14 cellular contexts compared by ENCODE assay signal in genomic region chr1:45864765-45865164, GRCh38.
DNase-seq lines count a peak whose midpoint lies in the region; ATAC-seq and TF ChIP-seq lines count a peak whose summit lies in the region.
"Had no signal": no experiment of that assay in that cellular context is flagged by ENCODE, and none has a peak within 500 bp of the region (broad histone marks: within the 10 kb centered on the region; RNA-seq: fewer than 3 reads in every experiment).

No MANE protein-coding gene starts in this region.

- DNase-seq in brain microvascular endothelial cell (no peak), mesenchymal stem cell (no peak), cerebellum (ENCODE audit: low spot score) (no peak)
- no peak for DNase-seq in activated naive CD4-positive, alpha-beta T cell treated with anti-CD3 and anti-CD28 coated beads, Interleukin-2, amount 50 U/mL, for 72 hours (ENCODE audit: low spot score in 2 of 2)
- DNase-seq: activated CD4-positive, alpha-beta T cell treated with anti-CD3 and anti-CD28 coated beads, Interleukin-2, amount 50 U/mL, for 1 hour; activated naive CD8-positive, alpha-beta T cell treated with anti-CD3 and anti-CD28 coated beads for 36 hours; Calu3; erythroblast; Right ventricle myocardium superior; small intestine had no signal

- H3K18ac ChIP-seq in mesenchymal stem cell (ENCODE audit: low read depth in 1 of 2, low read length in 2 of 2), result no peak overlapping the region

- no peak overlapping the region for H3K27ac Mint-ChIP-seq in activated naive CD4-positive, alpha-beta T cell treated with anti-CD3 and anti-CD28 coated beads, Interleukin-2, amount 50 U/mL, for 72 hours
- H3K27ac Mint-ChIP-seq: activated naive CD8-positive, alpha-beta T cell treated with anti-CD3 and anti-CD28 coated beads for 36 hours had no signal

- H2AK5ac ChIP-seq in mesenchymal stem cell (ENCODE audit: low read length, severe bottlenecking), result no peak overlapping the region

- no peak overlapping the region for H2BK12ac ChIP-seq in mesenchymal stem cell (ENCODE audit: low read length in 2 of 2)

- no peak overlapping the region for H3K27ac ChIP-seq in ACC112 (ENCODE audit: low read depth, low read length)
- no peak overlapping the region for H3K27ac ChIP-seq in HEK293 (ENCODE audit: extremely low read depth, low read depth, low read length)
- no peak overlapping the region for H3K27ac ChIP-seq in brain microvascular endothelial cell
- H3K27ac ChIP-seq in mesenchymal stem cell (ENCODE audit: low read length, poor library complexity, severe bottlenecking), result no peak overlapping the region

- no peak overlapping the region for H3K14ac ChIP-seq in mesenchymal stem cell (ENCODE audit: low read length in 2 of 2)

- peak overlapping the region; percentile 75 for H3K9ac ChIP-seq in mesenchymal stem cell (ENCODE audit: low read length)

- 94% methylated on average over 3 of the region's 4 CpGs for WGBS in mesenchymal stem cell

- H4K8ac ChIP-seq in mesenchymal stem cell (ENCODE audit: low read length), result no peak overlapping the region

- TF ChIP-seq CTCF in HEK293 (tag by site-specific recombination; IDR thresholded peaks at IDR 0.05), result no peak
- no peak for TF ChIP-seq CTCF in brain microvascular endothelial cell (IDR thresholded peaks at IDR 0.05; ENCODE audit: low read depth, low read length, missing control alignments)

- peaks cover 0 to 4% of the 10 kb centered on the region in 2 donors for H3K9me3 Mint-ChIP-seq in activated naive CD4-positive, alpha-beta T cell treated with anti-CD3 and anti-CD28 coated beads, Interleukin-2, amount 50 U/mL, for 72 hours
- H3K9me3 Mint-ChIP-seq: activated naive CD8-positive, alpha-beta T cell treated with anti-CD3 and anti-CD28 coated beads for 36 hours had no signal

- no peak overlapping the region for H3K23ac ChIP-seq in mesenchymal stem cell (ENCODE audit: low read length in 2 of 2)

- no peak overlapping the region for H4K91ac ChIP-seq in mesenchymal stem cell (ENCODE audit: low read length)

- H3K4me2 ChIP-seq in mesenchymal stem cell (ENCODE audit: low read length, poor library complexity, severe bottlenecking), result no peak overlapping the region

- in situ Hi-C loops in brain microvascular endothelial cell (cut with HindIII; ENCODE audit: low pct_ligation_motif_present, low sequenced_read_pairs), result no loop called here

- H3K36me3 Mint-ChIP-seq in activated naive CD4-positive, alpha-beta T cell treated with anti-CD3 and anti-CD28 coated beads, Interleukin-2, amount 50 U/mL, for 72 hours, result peaks cover 0 to 20% of the 10 kb centered on the region in 2 donors

- peaks cover 19% of the 10 kb centered on the region for H3K79me1 ChIP-seq in mesenchymal stem cell (replicated peaks; ENCODE audit: low read length, poor library complexity, severe bottlenecking)

- ATAC-seq in HG02938 (IDR thresholded peaks at IDR 0.05; ENCODE audit: unreplicated experiment) (no peak), GM21381 (IDR thresholded peaks at IDR 0.05; ENCODE audit: unreplicated experiment) (no peak)
- ATAC-seq in activated naive CD4-positive, alpha-beta T cell treated with anti-CD3 and anti-CD28 coated beads, Interleukin-2, amount 50 U/mL, for 72 hours, result no peak

- peaks cover 36% of the 10 kb centered on the region for H3K79me2 ChIP-seq in ACC112 (ENCODE audit: control insufficient read depth, insufficient read depth, low read length, unreplicated experiment)

- no peak overlapping the region for H2BK120ac ChIP-seq in mesenchymal stem cell (ENCODE audit: low read depth, low read length)

- H3K27me3 ChIP-seq in ACC112 (ENCODE audit: insufficient read depth, low read length), result no peaks in the 10 kb centered on the region
- H3K27me3 ChIP-seq in brain microvascular endothelial cell (replicated peaks), result no peaks in the 10 kb centered on the region
- H3K27me3 ChIP-seq in mesenchymal stem cell (ENCODE audit: control insufficient read depth in 1 of 2, insufficient read depth in 1 of 2, low read length in 2 of 2), result no peaks in the 10 kb centered on the region

- no peaks in the 10 kb centered on the region for H3K9me3 ChIP-seq in HEK293 (ENCODE audit: control insufficient read depth, insufficient read depth, low read depth, low read length)
- H3K9me3 ChIP-seq in mesenchymal stem cell (ENCODE audit: control insufficient read depth, low read length), result no peaks in the 10 kb centered on the region

- H3K36me3 ChIP-seq in ACC112 (ENCODE audit: insufficient read depth, low read length) (no peaks in the 10 kb centered on the region), HEK293 (ENCODE audit: control insufficient read depth in 2 of 2, insufficient read depth in 1 of 2, low read length in 2 of 2) (no peaks in the 10 kb centered on the region), brain microvascular endothelial cell (replicated peaks) (no peaks in the 10 kb centered on the region), mesenchymal stem cell (ENCODE audit: control insufficient read depth in 1 of 2, insufficient read depth in 2 of 2, low read depth in 1 of 2, low read length in 2 of 2) (no peaks in the 10 kb centered on the region)

- H2BK15ac ChIP-seq in mesenchymal stem cell (ENCODE audit: low read depth, poor library complexity, severe bottlenecking), result no peak overlapping the region

- H2AFZ ChIP-seq in ACC112 (ENCODE audit: low read length, unreplicated experiment) (no peak overlapping the region), mesenchymal stem cell (ENCODE audit: low read depth, low read length) (no peak overlapping the region)

- H3K4ac ChIP-seq in mesenchymal stem cell (ENCODE audit: low read depth in 1 of 2, low read length in 2 of 2), result no peak overlapping the region

- no peak overlapping the region for H2BK5ac ChIP-seq in mesenchymal stem cell (ENCODE audit: low read depth, low read length, poor library complexity, severe bottlenecking)

- H3K4me1 ChIP-seq in ACC112 (ENCODE audit: control insufficient read depth, insufficient read depth, low read length, unreplicated experiment) (peaks cover 14% of the 10 kb centered on the region), HEK293 (ENCODE audit: control insufficient read depth, insufficient read depth, low read length) (peaks cover 6% of the 10 kb centered on the region), mesenchymal stem cell (ENCODE audit: control insufficient read depth, insufficient read depth, low read depth, low read length) (no peaks in the 10 kb centered on the region)

- peak overlapping the region; percentile 75 for H3K4me3 ChIP-seq in ACC112 (ENCODE audit: low read depth, low read length)
- peak overlapping the region; percentile 1 for H3K4me3 ChIP-seq in HEK293 (ENCODE audit: low read depth, low read length)
- H3K4me3 ChIP-seq in brain microvascular endothelial cell (ENCODE audit: low read depth, low read length), result peak overlapping the region; percentile 41
- peak overlapping the region in 1 of 2 experiments; percentile 70 for H3K4me3 ChIP-seq in mesenchymal stem cell (ENCODE audit: insufficient read depth in 1 of 2, low read depth in 1 of 2, low read length in 2 of 2)

- CTCF ChIA-PET in HEK293 (lab: Yijun Ruan, JAX), result no interaction called here

- POLR2A ChIA-PET in HEK293 (lab: Yijun Ruan, JAX), result no interaction called here

TF ChIP-seq in HEK293, 187 proteins besides CTCF, POLR2A, EP300 and RAD21:
- TF ChIP-seq HOXA7 (CRISPR knock-in tag; IDR thresholded peaks at IDR 0.05; ENCODE audit: borderline replicate concordance) (no peak), ZNF132 (tag by site-specific recombination; IDR thresholded peaks at IDR 0.05; ENCODE audit: borderline replicate concordance) (no peak), REST (tag by site-specific recombination; IDR thresholded peaks at IDR 0.05) (peak; percentile 78)
